ENCODE assay signal across 23 cellular contexts in genomic region chr3:169421182-169421581, GRCh38.
"Had no signal": no experiment of that assay in that cellular context is flagged by ENCODE, and none has a peak within 500 bp of the region (broad histone marks: within the 10 kb centered on the region; RNA-seq: fewer than 3 reads in every experiment).

No MANE protein-coding gene starts in this region.

- H3K27me3 ChIP-seq: colonic mucosa, esophagus muscularis mucosa, foreskin keratinocyte, gastroesophageal sphincter, heart left ventricle, hepatocyte had no signal

- H3K36me3 ChIP-seq: colonic mucosa, esophagus muscularis mucosa, gastroesophageal sphincter, heart left ventricle, lower lobe of right lung had no signal

- H2AFZ ChIP-seq: hepatocyte had no signal

- ATAC-seq: effector memory CD8-positive, alpha-beta T cell; gastroesophageal sphincter; heart left ventricle; left colon; left lobe of liver; left ventricle myocardium superior; mucosa of descending colon had no signal

- H3K79me2 ChIP-seq: hepatocyte had no signal

- H3K9me3 ChIP-seq: colonic mucosa, lower lobe of right lung, mucosa of descending colon had no signal

- DNase-seq: colonic mucosa; cortex of kidney; effector CD8-positive, alpha-beta T cell; effector memory CD8-positive, alpha-beta T cell; endodermal cell; foreskin keratinocyte; heart left ventricle; hypothalamus; immature natural killer cell; islet precursor cell; kidney; kidney glomerular epithelial cell; left colon; left ventricle myocardium superior; lower lobe of right lung; mesenchymal stem cell; mucosa of descending colon had no signal

- H3K4me2 ChIP-seq: hepatocyte had no signal

- H3K27ac ChIP-seq: colonic mucosa, esophagus muscularis mucosa, foreskin keratinocyte, gastroesophageal sphincter, heart left ventricle, hepatocyte, lower lobe of right lung had no signal

- H3K4me3 ChIP-seq: colonic mucosa, esophagus muscularis mucosa, gastroesophageal sphincter, heart left ventricle, hepatocyte, lower lobe of right lung, mucosa of descending colon had no signal

- H3K4me1 ChIP-seq: colonic mucosa, esophagus muscularis mucosa, foreskin keratinocyte, gastroesophageal sphincter, heart left ventricle, lower lobe of right lung had no signal

- FAIRE-seq: endometrium, frontal cortex, kidney had no signal
